ENCODE assay signal across 19 cellular contexts in genomic region chr2:128737546-128737826, GRCh38.
"Had no signal": no experiment of that assay in that cellular context is flagged by ENCODE, and none has a peak within 500 bp of the region (broad histone marks: within the 10 kb centered on the region; RNA-seq: fewer than 3 reads in every experiment).

No MANE protein-coding gene starts in this region.

- H3K9me3 ChIP-seq: gastrocnemius medialis, left lung, lower lobe of right lung, suprapubic skin, tibial nerve had no signal

- H3K27ac Mint-ChIP-seq: activated B cell treated with CpG ODN at 0.5 μM for 24 hours; activated naive CD4-positive, alpha-beta T cell treated with anti-CD3 and anti-CD28 coated beads, Interleukin-2, amount 50 U/mL, for 72 hours; activated T-cell treated with anti-CD3 and anti-CD28 coated beads, Interleukin-2, amount 50 U/mL, for 72 hours; naive thymus-derived CD4-positive, alpha-beta T cell; stimulated activated naive B cell treated with anti-CD40 and anti-IgM and Interleukin-4, amounts not matched to agents 10 μg/mL and 1 μg/mL and 100 μg/mL, for 72 hours; T-helper 2 cell treated with Interferon-gamma antibody and Interleukin-4, amounts not matched to agents 5 μg/mL and 100 μg/mL, for 36 hours had no signal

- H3K36me3 ChIP-seq: gastrocnemius medialis, left lung, lower lobe of right lung, suprapubic skin, tibial nerve had no signal

- H3K27ac ChIP-seq: gastrocnemius medialis, left lung, lower lobe of right lung, skin epidermis, suprapubic skin had no signal

- H3K4me1 Mint-ChIP-seq: central memory CD8-positive, alpha-beta T cell had no signal

- H3K27me3 ChIP-seq: gastrocnemius medialis, suprapubic skin, tibial nerve had no signal

- H3K9me3 Mint-ChIP-seq: activated B cell treated with CpG ODN at 0.5 μM for 24 hours; activated naive CD4-positive, alpha-beta T cell treated with anti-CD3 and anti-CD28 coated beads, Interleukin-2, amount 50 U/mL, for 72 hours; activated T-cell treated with anti-CD3 and anti-CD28 coated beads, Interleukin-2, amount 50 U/mL, for 72 hours; central memory CD8-positive, alpha-beta T cell; dendritic cell treated with granulocyte-macrophage colony-stimulating factor and Interleukin-4, amounts not matched to agents 40 ng/mL and 50 ng/mL, for 4 days; stimulated activated naive B cell treated with anti-CD40 and anti-IgM and Interleukin-4, amounts not matched to agents 10 μg/mL and 1 μg/mL and 100 μg/mL, for 72 hours; T-helper 2 cell treated with Interferon-gamma antibody and Interleukin-4, amounts not matched to agents 5 μg/mL and 100 μg/mL, for 36 hours had no signal

- DNase-seq: activated B cell treated with CpG ODN at 0.5 μM for 24 hours; activated naive CD4-positive, alpha-beta T cell; activated T-cell treated with anti-CD3 and anti-CD28 coated beads for 4 hours; activated T-cell treated with anti-CD3 and anti-CD28 coated beads, Interleukin-2, amount 50 U/mL, for 72 hours; effector CD8-positive, alpha-beta T cell; gastrocnemius medialis; lower lobe of right lung; naive thymus-derived CD4-positive, alpha-beta T cell; stimulated activated CD4-positive, alpha-beta T cell treated with anti-CD3 and anti-CD28 coated beads, Interleukin-1b, Interleukin-23, amount 100 ng/mL, for 48 hours; stimulated activated naive B cell treated with anti-CD40 and anti-IgM and Interleukin-4, amounts not matched to agents 10 μg/mL and 1 μg/mL and 100 μg/mL, for 72 hours; T-helper 1 cell had no signal

- H3K36me3 Mint-ChIP-seq: activated naive CD4-positive, alpha-beta T cell treated with anti-CD3 and anti-CD28 coated beads, Interleukin-2, amount 50 U/mL, for 72 hours; naive thymus-derived CD4-positive, alpha-beta T cell; stimulated activated naive B cell treated with anti-CD40 and anti-IgM and Interleukin-4, amounts not matched to agents 10 μg/mL and 1 μg/mL and 100 μg/mL, for 72 hours had no signal

- H3K4me3 Mint-ChIP-seq: activated B cell treated with CpG ODN at 0.5 μM for 24 hours; activated T-cell treated with anti-CD3 and anti-CD28 coated beads, Interleukin-2, amount 50 U/mL, for 72 hours; central memory CD8-positive, alpha-beta T cell; dendritic cell treated with granulocyte-macrophage colony-stimulating factor and Interleukin-4, amounts not matched to agents 40 ng/mL and 50 ng/mL, for 4 days; T-helper 2 cell treated with Interferon-gamma antibody and Interleukin-4, amounts not matched to agents 5 μg/mL and 100 μg/mL, for 36 hours had no signal
